Comparison of ENCODE assay signal across 15 cellular contexts in genomic region chr4:48243429-48243828, GRCh38. TPM values are rescaled to one million over a fixed set of nuclear protein-coding genes. Genes with fewer than 3 reads are reported as not detected.
DNase-seq lines count a peak whose midpoint lies in the region; ATAC-seq, FAIRE-seq and TF ChIP-seq lines count a peak whose summit lies in the region.
"Had no signal": no experiment of that assay in that cellular context is flagged by ENCODE, and none has a peak within 500 bp of the region (broad histone marks: within the 10 kb centered on the region; RNA-seq: fewer than 3 reads in every experiment).

No MANE protein-coding gene starts in this region.

- no peaks in the 10 kb centered on the region for H3K36me3 ChIP-seq in OCI-LY1 (ENCODE audit: insufficient read depth, low read length)
- H3K36me3 ChIP-seq in GM12878 (ENCODE audit: control insufficient read depth in 2 of 2, insufficient read depth in 2 of 2, low read length in 1 of 2): no peaks in the 10 kb centered on the region; a peak in 1 of 4 replicates
- no peaks in the 10 kb centered on the region for H3K36me3 ChIP-seq in neutrophil

- BruUV-seq in GM12878 (replicated peaks; lab: Mats Ljungman, UMichigan): no TSS peak

- no peaks in the 10 kb centered on the region for H3F3A ChIP-seq in OCI-LY1 (ENCODE audit: insufficient read depth, low read length)

- H3K27ac ChIP-seq in OCI-LY1 (ENCODE audit: low read depth, low read length, poor library complexity, severe bottlenecking) (peak overlapping the region; percentile 23), GM12878 (ENCODE audit: control insufficient read depth, insufficient read depth) (no peak overlapping the region), neutrophil (peak overlapping the region; percentile 32)
- H3K27ac ChIP-seq: BLaER1 had no signal

- CTCF ChIA-PET in GM12878 (lab: Yijun Ruan, JAX): interaction anchor here (1.1 to 1.5 kb wide), 5 partner anchors 8 to 47 kb away, joined by 3 to 5 read pairs (median 3); no protein-coding TSS in a partner anchor

- no peaks in the 10 kb centered on the region for H3K27me3 ChIP-seq in OCI-LY1 (ENCODE audit: insufficient read depth, low read length)
- no peaks in the 10 kb centered on the region for H3K27me3 ChIP-seq in GM12878 (replicated peaks in 1 of 2; ENCODE audit: control insufficient read depth in 2 of 2, insufficient read depth in 2 of 2, low read length in 1 of 2)
- H3K27me3 ChIP-seq in neutrophil: no peaks in the 10 kb centered on the region
- H3K27me3 ChIP-seq: BLaER1 had no signal

- no peak for DNase-seq in GM12891 (ENCODE audit: insufficient read length, low spot score)
- no peak for DNase-seq in GM12878 (ENCODE audit: low read depth, low spot score)
- no peak for DNase-seq in HuH-7 (ENCODE audit: low spot score)
- DNase-seq in NCI-H526 treated with DMSO at 0.1 percent for 48 hours (lab: John Stamatoyannopoulos, UW): no peak
- DNase-seq in hippocampal formation (lab: John Stamatoyannopoulos, UW): no peak
- DNase-seq: 8988T; CD8-positive, alpha-beta memory T cell; DMS53; GF-D8; H7 had no signal

- H2AFZ ChIP-seq in OCI-LY1 (ENCODE audit: low read length): no peak overlapping the region
- no peak overlapping the region for H2AFZ ChIP-seq in GM12878 (ENCODE audit: control insufficient read depth, low read depth, low read length)
- H2AFZ ChIP-seq: GM23338 had no signal

- 98% methylated on average over 2 of the region's 3 CpGs for WGBS in GM12878 (ENCODE audit: insufficient coverage, insufficient replicate concordance, low lambda C conversion rate, missing lambda C conversion rate)

- TF ChIP-seq CTCF in OCI-LY1 (IDR thresholded peaks at IDR 0.05; ENCODE audit: low read length): no peak
- no peak for TF ChIP-seq CTCF in GM12878 (IDR thresholded peaks at IDR 0.05 in 2 of 3, conservative IDR thresholded peaks at IDR 0.05 in 1 of 3; ENCODE audit: control insufficient read depth in 2 of 3, extremely low read depth in 1 of 3, insufficient read depth in 1 of 3, low read depth in 3 of 3, low read length in 3 of 3)
- TF ChIP-seq CTCF in neutrophil (IDR thresholded peaks at IDR 0.05): no peak

- H3K9me3 ChIP-seq in OCI-LY1 (ENCODE audit: low read length): no peaks in the 10 kb centered on the region
- peaks cover 7% of the 10 kb centered on the region; the same call in 2 of the 3 replicates for H3K9me3 ChIP-seq in GM12878 (replicated peaks; ENCODE audit: control insufficient read depth, insufficient read depth, low read length)
- no peaks in the 10 kb centered on the region for H3K9me3 ChIP-seq in neutrophil

- H3K4me2 ChIP-seq in OCI-LY1 (ENCODE audit: low read length) (no peak overlapping the region; the same call in 1 of the 2 replicates), GM12878 (ENCODE audit: control insufficient read depth, insufficient read depth) (peak overlapping the region; percentile 9; the same call in 1 of the 2 replicates)
- H3K4me2 ChIP-seq: BLaER1, GM23338 had no signal

- FAIRE-seq in GM12891 (lab: Jason Lieb, UNC) (peak; percentile 61), GM12878 (lab: Jason Lieb, UNC) (no peak)
- FAIRE-seq: HepG2 had no signal

- TF ChIP-seq EP300 in GM12878 (IDR thresholded peaks at IDR 0.05; ENCODE audit: borderline replicate concordance in 1 of 2, control insufficient read depth in 1 of 2, low read depth in 2 of 2, low read length in 2 of 2): no peak

- H3K9ac ChIP-seq in OCI-LY1 (ENCODE audit: low read length) (no peak overlapping the region), GM12878 (ENCODE audit: control insufficient read depth, insufficient read depth, low read length) (no peak overlapping the region)
- H3K9ac ChIP-seq: BLaER1 had no signal

- ATAC-seq in GM12878: no peak
- ATAC-seq: GM23338, HepG2 had no signal

- H3K79me2 ChIP-seq in OCI-LY1 (ENCODE audit: insufficient read depth, low read length) (peaks cover 39% of the 10 kb centered on the region), GM12878 (ENCODE audit: control insufficient read depth, insufficient read depth, low read length) (peaks cover 94% of the 10 kb centered on the region)

- TF ChIP-seq RAD21 in GM12878 (IDR thresholded peaks at IDR 0.05; ENCODE audit: insufficient read depth, low read depth, low read length): no peak

- H3K9me2 ChIP-seq in OCI-LY1 (ENCODE audit: low read depth, low read length): no peaks in the 10 kb centered on the region

- SMC1A ChIA-PET in GM12878 (lab: Charles Lee; ENCODE audit: uncharacterized antibody, unreplicated experiment): interaction anchor here (1.2 to 4.6 kb wide), 10 partner anchors 9 to 41 kb away, joined by 3 to 39 read pairs (median 6); no protein-coding TSS in a partner anchor

- no peak for TF ChIP-seq POLR2A in GM12891 (IDR thresholded peaks at IDR 0.05; ENCODE audit: low read depth, low read length)
- TF ChIP-seq POLR2A in GM12878 (IDR thresholded peaks at IDR 0.05; ENCODE audit: low read depth, low read length): no peak

- H3K4me3 ChIP-seq in OCI-LY1 (ENCODE audit: low read depth, low read length, poor library complexity, severe bottlenecking): no peak overlapping the region
- no peak overlapping the region for H3K4me3 ChIP-seq in GM12878
- H3K4me3 ChIP-seq in neutrophil (ENCODE audit: low read depth in 1 of 2, low read length in 1 of 2): no peak overlapping the region
- H3K4me3 ChIP-seq: BLaER1, GM23338 had no signal

- peaks cover 46% of the 10 kb centered on the region for H3K4me1 ChIP-seq in OCI-LY1 (ENCODE audit: insufficient read depth, low read length, severe bottlenecking)
- peaks cover 18% of the 10 kb centered on the region for H3K4me1 ChIP-seq in GM12878 (ENCODE audit: control insufficient read depth, insufficient read depth, low read length)
- H3K4me1 ChIP-seq in neutrophil (ENCODE audit: control insufficient read depth in 1 of 2, insufficient read depth in 1 of 2, low read depth in 1 of 2, low read length in 1 of 2): peaks cover 11 to 26% of the 10 kb centered on the region in 2 experiments

- in situ Hi-C loops in GM12878 (cut with MboI): no loop called here

- intact Hi-C loops in GM12878 (cut with micrococcal nuclease; ENCODE audit: unreplicated experiment): no loop called here

- H4K20me1 ChIP-seq in OCI-LY1 (ENCODE audit: insufficient read depth, low read length) (no peaks in the 10 kb centered on the region), GM12878 (ENCODE audit: control insufficient read depth, insufficient read depth) (no peaks in the 10 kb centered on the region)

- POLR2A ChIA-PET in GM12878 (lab: Charles Lee): interaction anchor here (0.6 to 3.7 kb wide), 7 partner anchors 10 to 47 kb away, joined by 3 to 17 read pairs (median 4); no protein-coding TSS in a partner anchor

- RAD21 ChIA-PET in GM12878 (lab: Charles Lee; ENCODE audit: unreplicated experiment): no interaction called here

TF ChIP-seq in GM12891, 5 proteins besides CTCF, POLR2A, EP300 and RAD21:
- TF ChIP-seq SPI1 (IDR thresholded peaks at IDR 0.05; ENCODE audit: low read depth, low read length) (no peak), PAX5 (IDR thresholded peaks at IDR 0.05; ENCODE audit: insufficient read depth, low read length, severe bottlenecking) (no peak), TAF1 (IDR thresholded peaks at IDR 0.05; ENCODE audit: low read depth, low read length) (no peak), POLR2AphosphoS5 (IDR thresholded peaks at IDR 0.05; ENCODE audit: low read depth, low read length) (no peak), POU2F2 (IDR thresholded peaks at IDR 0.05; ENCODE audit: low read depth, low read length) (no peak)

TF ChIP-seq in GM12878, 131 proteins besides CTCF, POLR2A, EP300 and RAD21 (continues in another document):
- TF ChIP-seq KDM1A (IDR thresholded peaks at IDR 0.05; ENCODE audit: borderline replicate concordance) (no peak), TCF7 (IDR thresholded peaks at IDR 0.05; ENCODE audit: borderline replicate concordance) (no peak), PAX8 (IDR thresholded peaks at IDR 0.05) (no peak), MLLT1 (IDR thresholded peaks at IDR 0.05) (no peak), BHLHE40 (IDR thresholded peaks at IDR 0.05; ENCODE audit: borderline replicate concordance in 1 of 2, low read depth in 2 of 2, low read length in 1 of 2) (no peak), POLR2AphosphoS5 (IDR thresholded peaks at IDR 0.05; ENCODE audit: low read length) (no peak), MTA3 (IDR thresholded peaks at IDR 0.05; ENCODE audit: borderline replicate concordance, low read length) (no peak), SMAD5 (IDR thresholded peaks at IDR 0.05; ENCODE audit: low read depth) (no peak), RUNX3 (IDR thresholded peaks at IDR 0.05; ENCODE audit: low read length) (no peak), RAD51 (IDR thresholded peaks at IDR 0.05) (no peak)

RNA-seq across cellular contexts. Expression of gene TEC, which starts 26.2 kb away (rescaled TPM):
- 13.7 TPM for polyA plus RNA-seq in GM12891 (2012; ENCODE audit: low read depth, missing spikeins)
- 172 and 194 TPM in 2 replicates for total RNA-seq in GM12878 (2013; cell fraction: nucleolus; rRNA removed)
- total RNA-seq in GM12878 (2014; rRNA removed) (24.2 and 27.2 TPM in 2 replicates), GM12878 (2014; rRNA removed; fragmentation: Illumina TruSeq; extraction: Trizol) (24.4 and 25.6 TPM in 2 replicates), GM12878 (2021) (19.0 and 20.2 TPM in 2 replicates)
- polyA plus RNA-seq in GM12878 (2011; ENCODE audit: low read depth): 9.0 TPM
- polyA plus RNA-seq in GM12878 (2011; rRNA removed) (15.4 and 21.3 TPM in 2 replicates), GM12878 (2014; fragmentation: Illumina TruSeq; extraction: Trizol) (18.6 and 23.7 TPM in 2 replicates), GM12878 (2014; fragmentation: Nextera tagmentation; extraction: Ambion mirVana) (1 to 10 TPM; 7.4 to 10.0 TPM), GM12878 (2014; rRNA removed) (17.3 and 19.3 TPM in 2 replicates), GM12878 (2016; fragmentation: Nextera tagmentation; extraction: Ambion mirVana) (10 to 100 TPM; 14.6 to 15.5 TPM)
- 6.2 and 7.2 TPM in 2 replicates for polyA plus RNA-seq in GM12878 (2011; cell fraction: cytosol; rRNA removed)
- polyA plus RNA-seq in GM12878 (2011; cell fraction: nucleus; rRNA removed): 23.0 and 25.2 TPM in 2 replicates
- 15.4 and 23.3 TPM in 2 replicates for polyA plus RNA-seq in GM12878 (2012)
- polyA minus RNA-seq in GM12878 (2011; rRNA and poly(A)+ RNA removed): 22.5 and 25.5 TPM in 2 replicates
- polyA minus RNA-seq in GM12878 (2011; cell fraction: cytosol; rRNA and poly(A)+ RNA removed): 6.9 and 10.0 TPM in 2 replicates
- polyA minus RNA-seq in GM12878 (2011; cell fraction: nucleus; rRNA and poly(A)+ RNA removed): 24.5 and 36.4 TPM in 2 replicates
